In the genomic region with DNA sequence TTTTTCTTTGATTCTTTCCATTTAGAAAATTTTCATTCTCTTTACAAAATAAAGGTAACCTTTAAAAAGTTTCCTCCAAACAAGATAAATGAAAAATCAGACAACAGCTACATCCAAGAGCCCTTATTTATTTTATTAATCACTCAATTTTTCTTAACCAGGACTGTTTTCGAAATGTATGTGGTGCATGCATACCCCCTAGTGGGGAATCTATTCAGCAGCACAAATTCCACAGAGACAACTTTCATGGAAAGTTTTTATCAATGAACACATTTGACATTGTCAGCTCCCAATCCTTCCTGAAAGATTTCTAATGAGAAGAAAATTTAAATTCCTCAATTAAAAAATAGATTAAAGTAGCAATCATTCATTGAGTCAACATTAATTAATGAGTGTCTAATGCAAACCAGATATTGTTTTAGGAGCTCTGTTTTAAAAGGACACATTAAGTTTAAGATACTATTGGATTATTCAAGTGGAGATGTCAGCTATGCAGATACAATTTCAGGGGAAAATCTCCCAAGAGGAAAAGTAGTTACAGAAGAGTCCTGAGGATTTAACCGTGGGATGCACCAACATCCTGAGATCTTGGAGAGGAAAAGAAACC, we compare ENCODE assay signal across 9 cellular contexts. TPM values are rescaled to one million over a fixed set of nuclear protein-coding genes. Genes with fewer than 3 reads are reported as not detected.
DNase-seq lines count a peak whose midpoint lies in the region; ATAC-seq and TF ChIP-seq lines count a peak whose summit lies in the region.
"Had no signal": no experiment of that assay in that cellular context is flagged by ENCODE, and none has a peak within 500 bp of the region (broad histone marks: within the 10 kb centered on the region; RNA-seq: fewer than 3 reads in every experiment).

No MANE protein-coding gene starts in this region.

- H3K36me3 Mint-ChIP-seq in activated CD4-positive, alpha-beta T cell treated with anti-CD3 and anti-CD28 coated beads, Interleukin-2, amount 10 ng/mL, durations not matched to agents 7 days and 5 days (ENCODE audit: low read depth), result no peaks in the 10 kb centered on the region
- H3K36me3 Mint-ChIP-seq: activated naive CD4-positive, alpha-beta T cell treated with anti-CD3 and anti-CD28 coated beads, Interleukin-2, amount 50 U/mL, for 24 hours had no signal

- DNase-seq in heart left ventricle, result no peak
- DNase-seq in Right ventricle myocardium inferior (ENCODE audit: missing footprints), result no peak
- peak; percentile 43 for DNase-seq in SK-N-SH
- DNase-seq in germinal center (ENCODE audit: low spot score), result peak; percentile 19
- DNase-seq in transverse colon, result no peak
- DNase-seq in activated CD4-positive, alpha-beta T cell treated with anti-CD3 and anti-CD28 coated beads, Interleukin-2, amount 10 ng/mL, durations not matched to agents 7 days and 5 days, result no peak
- DNase-seq in stimulated activated CD4-positive, alpha-beta T cell treated with anti-CD3 and anti-CD28 coated beads, Interleukin-12 subunit alpha, Interleukin-12 subunit beta, amount 100 ng/mL, for 4 hours, result no peak

- no peak overlapping the region for H2AFZ ChIP-seq in SK-N-SH (ENCODE audit: low read depth)

- H3K27ac Mint-ChIP-seq in activated CD4-positive, alpha-beta T cell treated with anti-CD3 and anti-CD28 coated beads, Interleukin-2, amount 10 ng/mL, durations not matched to agents 7 days and 5 days, result no peak overlapping the region
- H3K27ac Mint-ChIP-seq: activated naive CD4-positive, alpha-beta T cell treated with anti-CD3 and anti-CD28 coated beads, Interleukin-2, amount 50 U/mL, for 24 hours had no signal

- H3K9me3 ChIP-seq in heart left ventricle, result no peaks in the 10 kb centered on the region
- no peaks in the 10 kb centered on the region for H3K9me3 ChIP-seq in SK-N-SH
- no peaks in the 10 kb centered on the region for H3K9me3 ChIP-seq in transverse colon

- intact Hi-C loops in heart left ventricle (cut with DNase I), result loop anchor here in 7 of 10 donors (2.0 to 10.0 kb wide), 6 partner anchors 108 to 1071 kb away; no protein-coding TSS in a partner anchor
- intact Hi-C loops in Right ventricle myocardium inferior (cut with DNase I), result loop anchor here (5.0 kb wide), 1 partner anchor 111 kb away; no protein-coding TSS in a partner anchor
- intact Hi-C loops in transverse colon (cut with DNase I; ENCODE audit: low total_unique reads), result no loop called here

- no peaks in the 10 kb centered on the region for H4K20me1 ChIP-seq in SK-N-SH (ENCODE audit: insufficient read depth)

- H3K4me3 ChIP-seq in heart left ventricle (no peak overlapping the region), SK-N-SH (ENCODE audit: low read depth in 2 of 2, low read length in 1 of 2) (no peak overlapping the region; a peak in 1 of 4 replicates), transverse colon (no peak overlapping the region)

- TF ChIP-seq EP300 in SK-N-SH (IDR thresholded peaks at IDR 0.05; ENCODE audit: borderline replicate concordance in 1 of 2, low read depth in 1 of 2, low read length in 1 of 2) (no peak), transverse colon (IDR thresholded peaks at IDR 0.05; ENCODE audit: low read depth) (no peak)

- H3K9ac ChIP-seq in SK-N-SH, result no peak overlapping the region

- no peak overlapping the region for H3K4me2 ChIP-seq in SK-N-SH

- peaks cover 19% of the 10 kb centered on the region for H3F3A ChIP-seq in SK-N-SH (replicated peaks; ENCODE audit: insufficient read depth)

- no peaks in the 10 kb centered on the region for H3K79me2 ChIP-seq in SK-N-SH (ENCODE audit: insufficient read depth)

- 26 to 32% (median 28%) methylated on average over 2 of the region's 2 CpGs for WGBS in heart left ventricle, 4 donors
- 8% methylated on average over 2 of the region's 2 CpGs for WGBS in SK-N-SH (ENCODE audit: low lambda C conversion rate)
- 0 to 33% methylated on average over 1 to 2 of the region's 2 CpGs for WGBS in transverse colon (ENCODE audit: low coverage in 1 of 2), 2 donors

- H3K4me3 Mint-ChIP-seq in activated CD4-positive, alpha-beta T cell treated with anti-CD3 and anti-CD28 coated beads, Interleukin-2, amount 10 ng/mL, durations not matched to agents 7 days and 5 days, result no peak overlapping the region
- H3K4me3 Mint-ChIP-seq: activated naive CD4-positive, alpha-beta T cell treated with anti-CD3 and anti-CD28 coated beads, Interleukin-2, amount 50 U/mL, for 24 hours had no signal

- TF ChIP-seq POLR2A in heart left ventricle (IDR thresholded peaks at IDR 0.05) (no peak), transverse colon (IDR thresholded peaks at IDR 0.05) (no peak)

- POLR2A ChIA-PET in SK-N-SH (lab: Yijun Ruan, JAX), result no interaction called here
- POLR2A ChIA-PET in activated CD4-positive, alpha-beta T cell treated with anti-CD3 and anti-CD28 coated beads, Interleukin-2, amount 10 ng/mL, durations not matched to agents 7 days and 5 days (lab: Charles Lee), result no interaction called here

- H3K27ac ChIP-seq in heart left ventricle (no peak overlapping the region), SK-N-SH (ENCODE audit: low read depth in 2 of 2, low read length in 1 of 2) (no peak overlapping the region), transverse colon (no peak overlapping the region)

- H3K27me3 Mint-ChIP-seq in activated CD4-positive, alpha-beta T cell treated with anti-CD3 and anti-CD28 coated beads, Interleukin-2, amount 10 ng/mL, durations not matched to agents 7 days and 5 days, result peaks cover 80% of the 10 kb centered on the region

- ATAC-seq in heart left ventricle (no peak), Right ventricle myocardium inferior (no peak), GM19023 (IDR thresholded peaks at IDR 0.05; ENCODE audit: unreplicated experiment) (no peak)

- TF ChIP-seq CTCF in heart left ventricle (IDR thresholded peaks at IDR 0.05) (peak; percentile 36 to 67 (median 56)), SK-N-SH (IDR thresholded peaks at IDR 0.05) (peak; percentile 97), transverse colon (IDR thresholded peaks at IDR 0.05) (peak; percentile 25 to 44 (median 37))

- H3K9me2 ChIP-seq in SK-N-SH, result no peaks in the 10 kb centered on the region

- peak; percentile 78 for TF ChIP-seq RAD21 in SK-N-SH (IDR thresholded peaks at IDR 0.05; ENCODE audit: low read length)

- H3K36me3 ChIP-seq in heart left ventricle (no peaks in the 10 kb centered on the region), SK-N-SH (replicated peaks in 1 of 2; ENCODE audit: control insufficient read depth in 1 of 2, insufficient read depth in 2 of 2, low read length in 1 of 2) (no peaks in the 10 kb centered on the region), transverse colon (no peaks in the 10 kb centered on the region)

- in situ Hi-C loops in transverse colon (cut with MboI; ENCODE audit: low pct_ligation_motif_present in 1 of 4, low pct_unique_long_range_greater_than_20kb in 1 of 4, low sequenced_read_pairs in 3 of 4), result loop anchor here in 1 of 4 donors (25.0 kb wide), 1 partner anchor 1051 kb away; no protein-coding TSS in a partner anchor

- CTCF ChIA-PET in SK-N-SH (lab: Yijun Ruan, JAX), result interaction anchor here (0.7 to 4.1 kb wide), 17 partner anchors 9 to 1209 kb away, joined by 3 to 15 read pairs (median 3); a partner anchor contains a TSS
- CTCF ChIA-PET in activated CD4-positive, alpha-beta T cell treated with anti-CD3 and anti-CD28 coated beads, Interleukin-2, amount 10 ng/mL, durations not matched to agents 7 days and 5 days (lab: Charles Lee), result no interaction called here

- H3K27me3 ChIP-seq in heart left ventricle, result peaks cover 0 to 12% (median 0%) of the 10 kb centered on the region in 9 donors
- H3K27me3 ChIP-seq in SK-N-SH (ENCODE audit: insufficient read depth), result peaks cover 6% of the 10 kb centered on the region; the same call in 1 of the 2 replicates
- peaks cover 60% of the 10 kb centered on the region for H3K27me3 ChIP-seq in transverse colon

- no peaks in the 10 kb centered on the region for H3K9me3 Mint-ChIP-seq in activated CD4-positive, alpha-beta T cell treated with anti-CD3 and anti-CD28 coated beads, Interleukin-2, amount 10 ng/mL, durations not matched to agents 7 days and 5 days
- H3K9me3 Mint-ChIP-seq: activated naive CD4-positive, alpha-beta T cell treated with anti-CD3 and anti-CD28 coated beads, Interleukin-2, amount 50 U/mL, for 24 hours had no signal

- peaks cover 6% of the 10 kb centered on the region for H3K4me1 Mint-ChIP-seq in activated CD4-positive, alpha-beta T cell treated with anti-CD3 and anti-CD28 coated beads, Interleukin-2, amount 10 ng/mL, durations not matched to agents 7 days and 5 days

- H3K4me1 ChIP-seq in heart left ventricle (peaks cover 0 to 12% (median 0%) of the 10 kb centered on the region in 12 donors), SK-N-SH (ENCODE audit: control insufficient read depth in 1 of 2, insufficient read depth in 2 of 2, low read depth in 1 of 2, low read length in 1 of 2) (peaks cover 0 to 8% of the 10 kb centered on the region in 2 experiments; a peak in 2 of 4 replicates), transverse colon (peaks cover 0 to 5% (median 2%) of the 10 kb centered on the region in 4 donors)

RNA-seq across cellular contexts. Expression of a gene that starts 5.2 kb away (rescaled TPM):
- total RNA-seq in heart left ventricle (under 1 TPM in 6 of 9 donors, not detected in 3; 0.10 to 0.66 (median 0.26) TPM), Right ventricle myocardium inferior (not detected), transverse colon (1 to 10 TPM in 1 of 4 donors, under 1 TPM in 1, not detected in 2; 0.55 to 1.3 TPM)
- polyA plus RNA-seq in heart left ventricle (under 1 TPM in 1 of 2 donors, not detected in 1; 0.17 TPM), SK-N-SH (2012; rRNA removed) (0.16 and 0.24 TPM in 2 replicates)
- 0.19 and 0.28 TPM in 2 replicates for polyA plus RNA-seq in SK-N-SH (2012; cell fraction: cytosol; rRNA removed)
- polyA plus RNA-seq in SK-N-SH (2012; cell fraction: nucleus; rRNA removed), result 0.10 and 0.15 TPM in 2 replicates
- total RNA-seq in activated CD4-positive, alpha-beta T cell treated with anti-CD3 and anti-CD28 coated beads, Interleukin-2, amount 10 ng/mL, durations not matched to agents 7 days and 5 days, result not detected

RNA-seq across cellular contexts. Expression of a gene that starts 8.8 kb away (rescaled TPM):
- total RNA-seq in heart left ventricle, result 10 to 100 TPM; 26.4 to 39.9 (median 29.7) TPM
- 10 to 100 TPM; 36.0 to 36.3 TPM for polyA plus RNA-seq in heart left ventricle
- 36.7 TPM for total RNA-seq in Right ventricle myocardium inferior
- 16.7 and 18.6 TPM in 2 replicates for polyA plus RNA-seq in SK-N-SH (2012; rRNA removed)
- polyA plus RNA-seq in SK-N-SH (2012; cell fraction: cytosol; rRNA removed), result 18.9 and 21.0 TPM in 2 replicates
- polyA plus RNA-seq in SK-N-SH (2012; cell fraction: nucleus; rRNA removed), result 15.1 and 24.7 TPM in 2 replicates
- 10 to 100 TPM in 3 of 4 donors, 1 to 10 TPM in 1; 4.6 to 48.3 (median 18.7) TPM for total RNA-seq in transverse colon
- total RNA-seq in activated CD4-positive, alpha-beta T cell treated with anti-CD3 and anti-CD28 coated beads, Interleukin-2, amount 10 ng/mL, durations not matched to agents 7 days and 5 days, result 10 to 100 TPM; 48.9 to 60.2 TPM

RNA-seq across cellular contexts. Expression of a gene that starts 57.9 kb away (rescaled TPM):
- total RNA-seq in heart left ventricle, result 1,000 to 10,000 TPM; 1,315 to 6,714 (median 4,181) TPM
- polyA plus RNA-seq in heart left ventricle, result 1,000 to 10,000 TPM; 3,580 to 9,579 TPM
- 2,249 TPM for total RNA-seq in Right ventricle myocardium inferior
- 41.7 and 72.8 TPM in 2 replicates for polyA plus RNA-seq in SK-N-SH (2012; rRNA removed)
- polyA plus RNA-seq in SK-N-SH (2012; cell fraction: cytosol; rRNA removed), result 63.4 and 79.5 TPM in 2 replicates
- 48.7 and 81.7 TPM in 2 replicates for polyA plus RNA-seq in SK-N-SH (2012; cell fraction: nucleus; rRNA removed)
- total RNA-seq in transverse colon, result not detected
- total RNA-seq in activated CD4-positive, alpha-beta T cell treated with anti-CD3 and anti-CD28 coated beads, Interleukin-2, amount 10 ng/mL, durations not matched to agents 7 days and 5 days, result not detected

Comparison
In these comparisons a context has a peak if more than half of its experiments do, and no peak if none do; other contexts are left out.
1. DNase-seq: peak in SK-N-SH (single experiment) and germinal center (single experiment); none in heart left ventricle (0 of 5), Right ventricle myocardium inferior (single experiment), transverse colon (single experiment), activated CD4-positive, alpha-beta T cell treated with anti-CD3 and anti-CD28 coated beads, Interleukin-2, amount 10 ng/mL, durations not matched to agents 7 days and 5 days (single experiment) and stimulated activated CD4-positive, alpha-beta T cell treated with anti-CD3 and anti-CD28 coated beads, Interleukin-12 subunit alpha, Interleukin-12 subunit beta, amount 100 ng/mL, for 4 hours (single experiment).
2. CTCF ChIP-seq: peak in every context shown above with its lines; median percentile 97 in SK-N-SH; 56 in heart left ventricle; 37 in transverse colon.
3. RNA of a gene that starts 57.9 kb away (total RNA-seq): 1,315 to 6,714 TPM in heart left ventricle and 2,249 TPM in Right ventricle myocardium inferior (single experiment); not detected in activated CD4-positive, alpha-beta T cell treated with anti-CD3 and anti-CD28 coated beads, Interleukin-2, amount 10 ng/mL, durations not matched to agents 7 days and 5 days and not detected in transverse colon; every median in the first group is over 1,000 times any median in the second.